In the genomic region with DNA sequence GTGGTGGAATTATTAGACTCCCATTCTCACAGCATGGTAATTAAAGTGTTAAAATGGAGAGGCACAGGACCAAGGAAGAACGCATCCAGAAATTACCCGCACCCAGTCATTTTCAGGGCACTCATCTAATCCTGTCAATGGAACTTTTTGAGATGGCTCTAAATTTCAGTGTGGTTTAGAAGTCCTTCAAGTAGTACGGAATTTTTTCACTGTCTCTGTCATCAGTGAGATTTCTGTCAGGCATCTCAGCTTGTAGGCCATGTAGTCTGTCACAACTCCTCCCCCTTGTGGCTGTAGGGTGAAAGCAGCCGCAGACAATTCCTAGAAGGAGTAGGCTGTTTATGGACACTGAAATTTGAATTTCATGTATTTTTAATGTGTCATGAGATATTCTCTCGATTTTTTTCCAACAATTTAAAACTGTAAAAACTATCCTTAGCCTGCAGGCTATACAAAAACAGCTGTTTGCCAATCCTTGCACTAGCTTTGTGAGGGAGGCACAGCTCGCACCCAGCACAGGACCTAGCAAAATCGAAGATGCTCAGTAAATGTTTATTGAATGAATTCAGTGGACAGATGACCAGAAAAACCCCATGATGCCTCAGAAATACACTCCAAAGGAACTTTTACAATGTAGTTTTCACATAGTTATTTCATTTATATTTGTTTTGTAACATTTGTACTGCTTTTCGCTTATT, we compare ENCODE assay signal across 1 cellular context.
TF ChIP-seq lines count a peak whose summit lies in the region.

No MANE protein-coding gene starts in this region.

TF ChIP-seq in Ishikawa, 13 proteins besides CTCF, POLR2A, EP300 and RAD21 (continued from another document):
- TF ChIP-seq TEAD4 (IDR thresholded peaks at IDR 0.05), result no peak
- no peak for TF ChIP-seq CEBPB (IDR thresholded peaks at IDR 0.05)
- TF ChIP-seq EGR1 (IDR thresholded peaks at IDR 0.05), result no peak
- TF ChIP-seq, protein P1, sequence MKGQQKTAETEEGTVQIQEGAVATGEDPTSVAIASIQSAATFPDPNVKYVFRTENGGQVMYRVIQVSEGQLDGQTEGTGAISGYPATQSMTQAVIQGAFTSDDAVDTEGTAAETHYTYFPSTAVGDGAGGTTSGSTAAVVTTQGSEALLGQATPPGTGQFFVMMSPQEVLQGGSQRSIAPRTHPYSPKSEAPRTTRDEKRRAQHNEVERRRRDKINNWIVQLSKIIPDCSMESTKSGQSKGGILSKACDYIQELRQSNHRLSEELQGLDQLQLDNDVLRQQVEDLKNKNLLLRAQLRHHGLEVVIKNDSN (IDR thresholded peaks at IDR 0.05), result no peak
- TF ChIP-seq, protein P2, sequence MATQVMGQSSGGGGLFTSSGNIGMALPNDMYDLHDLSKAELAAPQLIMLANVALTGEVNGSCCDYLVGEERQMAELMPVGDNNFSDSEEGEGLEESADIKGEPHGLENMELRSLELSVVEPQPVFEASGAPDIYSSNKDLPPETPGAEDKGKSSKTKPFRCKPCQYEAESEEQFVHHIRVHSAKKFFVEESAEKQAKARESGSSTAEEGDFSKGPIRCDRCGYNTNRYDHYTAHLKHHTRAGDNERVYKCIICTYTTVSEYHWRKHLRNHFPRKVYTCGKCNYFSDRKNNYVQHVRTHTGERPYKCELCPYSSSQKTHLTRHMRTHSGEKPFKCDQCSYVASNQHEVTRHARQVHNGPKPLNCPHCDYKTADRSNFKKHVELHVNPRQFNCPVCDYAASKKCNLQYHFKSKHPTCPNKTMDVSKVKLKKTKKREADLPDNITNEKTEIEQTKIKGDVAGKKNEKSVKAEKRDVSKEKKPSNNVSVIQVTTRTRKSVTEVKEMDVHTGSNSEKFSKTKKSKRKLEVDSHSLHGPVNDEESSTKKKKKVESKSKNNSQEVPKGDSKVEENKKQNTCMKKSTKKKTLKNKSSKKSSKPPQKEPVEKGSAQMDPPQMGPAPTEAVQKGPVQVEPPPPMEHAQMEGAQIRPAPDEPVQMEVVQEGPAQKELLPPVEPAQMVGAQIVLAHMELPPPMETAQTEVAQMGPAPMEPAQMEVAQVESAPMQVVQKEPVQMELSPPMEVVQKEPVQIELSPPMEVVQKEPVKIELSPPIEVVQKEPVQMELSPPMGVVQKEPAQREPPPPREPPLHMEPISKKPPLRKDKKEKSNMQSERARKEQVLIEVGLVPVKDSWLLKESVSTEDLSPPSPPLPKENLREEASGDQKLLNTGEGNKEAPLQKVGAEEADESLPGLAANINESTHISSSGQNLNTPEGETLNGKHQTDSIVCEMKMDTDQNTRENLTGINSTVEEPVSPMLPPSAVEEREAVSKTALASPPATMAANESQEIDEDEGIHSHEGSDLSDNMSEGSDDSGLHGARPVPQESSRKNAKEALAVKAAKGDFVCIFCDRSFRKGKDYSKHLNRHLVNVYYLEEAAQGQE (IDR thresholded peaks at IDR 0.05; ENCODE audit: low read depth), result no peak
- no peak for TF ChIP-seq CREB1 (IDR thresholded peaks at IDR 0.05; ENCODE audit: low read depth)
- TF ChIP-seq FOXM1 (IDR thresholded peaks at IDR 0.05; ENCODE audit: borderline replicate concordance, low read depth), result no peak
- TF ChIP-seq TCF12 (IDR thresholded peaks at IDR 0.05; ENCODE audit: low read depth), result no peak
